ENCODE assay signal across 11 cellular contexts in the genomic region with DNA sequence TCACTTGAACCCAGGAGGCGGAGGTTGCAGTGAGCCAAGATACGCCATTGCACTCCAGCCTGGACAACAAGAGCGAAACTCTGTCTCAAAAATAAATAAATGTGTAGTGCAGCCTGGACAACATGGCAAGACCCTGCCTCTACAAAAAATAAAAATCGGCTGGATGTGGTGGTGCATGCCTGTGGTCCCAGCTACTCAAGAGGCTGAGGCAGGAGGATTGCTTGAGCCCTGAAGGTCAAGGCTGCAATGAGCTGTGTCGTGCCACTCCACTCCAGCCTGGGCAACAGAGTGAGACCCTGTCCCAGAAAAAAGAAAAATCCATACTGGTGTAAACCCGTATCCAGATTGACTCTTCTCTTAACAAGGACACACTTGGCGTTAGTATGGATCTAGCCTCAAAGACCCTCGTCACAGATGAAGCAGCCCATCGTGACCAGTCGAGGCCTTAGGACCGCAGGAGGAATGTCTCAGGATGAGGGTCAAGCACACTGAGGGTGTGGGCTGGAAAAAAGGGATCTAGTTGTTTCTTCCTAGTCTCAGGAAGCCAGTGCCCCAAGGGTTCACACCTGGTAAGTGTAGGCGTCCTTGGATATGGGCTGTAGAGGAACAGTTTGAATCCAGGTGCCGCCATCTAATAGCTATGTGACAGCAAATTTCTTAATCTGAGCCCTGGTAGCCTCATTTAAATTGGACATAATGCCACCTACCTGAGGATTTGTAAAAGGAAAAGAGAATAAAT. TPM values are rescaled to one million over a fixed set of nuclear protein-coding genes. Genes with fewer than 3 reads are reported as not detected.
DNase-seq lines count a peak whose midpoint lies in the region; ATAC-seq, FAIRE-seq and TF ChIP-seq lines count a peak whose summit lies in the region.
"Had no signal": no experiment of that assay in that cellular context is flagged by ENCODE, and none has a peak within 500 bp of the region (broad histone marks: within the 10 kb centered on the region; RNA-seq: fewer than 3 reads in every experiment).

No MANE protein-coding gene starts in this region.

- no peak overlapping the region for H3K4me3 ChIP-seq in hepatocyte
- H3K4me3 ChIP-seq in small intestine (ENCODE audit: low read depth in 1 of 2, low read length in 2 of 2): no peak overlapping the region
- H3K4me3 ChIP-seq: mucosa of descending colon had no signal

- H3K4me1 Mint-ChIP-seq in stimulated activated naive CD8-positive, alpha-beta T cell treated with anti-CD3 and anti-CD28 coated beads, Interleukin-15, Interleukin-2, amounts not matched to agents 100 ng/mL and 50 ng/mL, for 24 hours (ENCODE audit: low read depth): peaks cover 69% of the 10 kb centered on the region

- no peak overlapping the region for H2AFZ ChIP-seq in hepatocyte

- POLR2A ChIA-PET in RWPE1 (lab: Yijun Ruan, JAX; ENCODE audit: low non-redundant PET): no interaction called here

- TF ChIP-seq CTCF in RWPE1 (conservative IDR thresholded peaks at IDR 0.05; ENCODE audit: low read depth) (no peak), hepatocyte (IDR thresholded peaks at IDR 0.05; ENCODE audit: poor library complexity) (no peak)

- H3K36me3 ChIP-seq in hepatocyte (replicated peaks; ENCODE audit: insufficient read depth, low read depth) (peaks cover 8% of the 10 kb centered on the region), small intestine (ENCODE audit: control insufficient read depth in 2 of 2, insufficient read depth in 2 of 2, low read length in 2 of 2) (peaks cover 12 to 21% of the 10 kb centered on the region in 2 donors)

- peak overlapping the region; percentile 84 for H3K27ac Mint-ChIP-seq in stimulated activated naive CD8-positive, alpha-beta T cell treated with anti-CD3 and anti-CD28 coated beads, Interleukin-15, Interleukin-2, amounts not matched to agents 100 ng/mL and 50 ng/mL, for 24 hours

- no peaks in the 10 kb centered on the region for H3K27me3 ChIP-seq in hepatocyte
- no peaks in the 10 kb centered on the region for H3K27me3 ChIP-seq in small intestine (ENCODE audit: control insufficient read depth in 2 of 2, insufficient read depth in 2 of 2, low read length in 2 of 2)

- 97% methylated on average over 13 of the region's 13 CpGs for WGBS in hepatocyte (ENCODE audit: low lambda C conversion rate, missing lambda C conversion rate)
- 90 to 95% (median 94%) methylated on average over 13 of the region's 13 CpGs for WGBS in small intestine, 3 donors

- no peaks in the 10 kb centered on the region for H3K9me3 ChIP-seq in hepatocyte (ENCODE audit: low read depth)
- H3K9me3 ChIP-seq in small intestine (ENCODE audit: control insufficient read depth, low read depth): no peaks in the 10 kb centered on the region
- H3K9me3 ChIP-seq: mucosa of descending colon had no signal

- H3K4me3 Mint-ChIP-seq in stimulated activated naive CD8-positive, alpha-beta T cell treated with anti-CD3 and anti-CD28 coated beads, Interleukin-15, Interleukin-2, amounts not matched to agents 100 ng/mL and 50 ng/mL, for 24 hours: no peak overlapping the region

- no peaks in the 10 kb centered on the region for H3K27me3 Mint-ChIP-seq in stimulated activated naive CD8-positive, alpha-beta T cell treated with anti-CD3 and anti-CD28 coated beads, Interleukin-15, Interleukin-2, amounts not matched to agents 100 ng/mL and 50 ng/mL, for 24 hours

- no peaks in the 10 kb centered on the region for H3K9me2 ChIP-seq in hepatocyte (replicated peaks; ENCODE audit: insufficient read depth)

- CTCF ChIA-PET in RWPE1 (lab: Yijun Ruan, JAX): interaction anchor here (0.6 to 1.1 kb wide), 5 partner anchors 8 to 83 kb away, joined by 3 to 4 read pairs (median 3); no protein-coding TSS in a partner anchor

- no peak for FAIRE-seq in small intestine (lab: Jason Lieb, UNC)

- H3K27ac ChIP-seq in RWPE1 (peak overlapping the region; percentile 42), hepatocyte (peak overlapping the region; percentile 63), small intestine (ENCODE audit: low read depth in 1 of 2, low read length in 1 of 2) (no peak overlapping the region)
- H3K27ac ChIP-seq: C4-2B had no signal

- peaks cover 40% of the 10 kb centered on the region for H3K36me3 Mint-ChIP-seq in stimulated activated naive CD8-positive, alpha-beta T cell treated with anti-CD3 and anti-CD28 coated beads, Interleukin-15, Interleukin-2, amounts not matched to agents 100 ng/mL and 50 ng/mL, for 24 hours (ENCODE audit: low read depth)

- no peak overlapping the region for H3K4me2 ChIP-seq in hepatocyte

- H3K4me1 ChIP-seq in hepatocyte (ENCODE audit: insufficient read depth) (peaks cover 24% of the 10 kb centered on the region), small intestine (ENCODE audit: control insufficient read depth in 2 of 2, insufficient read depth in 1 of 2, low read depth in 1 of 2, low read length in 1 of 2) (no peaks in the 10 kb centered on the region)

- H4K20me1 ChIP-seq in hepatocyte (ENCODE audit: insufficient read depth, poor library complexity, severe bottlenecking): no peaks in the 10 kb centered on the region

- H3K79me2 ChIP-seq in hepatocyte: no peaks in the 10 kb centered on the region

- ATAC-seq in stimulated activated naive CD8-positive, alpha-beta T cell treated with anti-CD3 and anti-CD28 coated beads, Interleukin-15, Interleukin-2, amounts not matched to agents 100 U/mL and 50 U/mL, for 24 hours: no peak
- no peak for ATAC-seq in HG02623 (IDR thresholded peaks at IDR 0.05; ENCODE audit: unreplicated experiment)

- DNase-seq in stimulated activated naive CD8-positive, alpha-beta T cell treated with anti-CD3 and anti-CD28 coated beads, Interleukin-15, Interleukin-2, amounts not matched to agents 100 U/mL and 50 U/mL, for 24 hours: no peak
- DNase-seq in RWPE1 (ENCODE audit: low spot score) (no peak), hepatocyte (ENCODE audit: low spot score) (no peak), NCI-H748 (lab: John Stamatoyannopoulos, UW; ENCODE audit: unreplicated experiment) (no peak), small intestine (no peak), NCI-H524 treated with DMSO at 0.1 percent for 48 hours (lab: John Stamatoyannopoulos, UW) (no peak)
- DNase-seq: mucosa of descending colon, NCI-H187 had no signal

- H3K9me3 Mint-ChIP-seq in stimulated activated naive CD8-positive, alpha-beta T cell treated with anti-CD3 and anti-CD28 coated beads, Interleukin-15, Interleukin-2, amounts not matched to agents 100 ng/mL and 50 ng/mL, for 24 hours: no peaks in the 10 kb centered on the region

RNA-seq across cellular contexts. Expression of gene GPBAR1, which starts 4.0 kb away (rescaled TPM):
- total RNA-seq in hepatocyte: 6.1 and 10.9 TPM in 2 replicates
- polyA plus RNA-seq in hepatocyte: 23.4 and 25.6 TPM in 2 replicates
- polyA plus RNA-seq in small intestine: 1 to 10 TPM; 1.3 to 3.9 (median 1.4) TPM

RNA-seq across cellular contexts. Expression of gene AAMP, which starts 13.2 kb away (rescaled TPM):
- total RNA-seq in hepatocyte: 104 and 140 TPM in 2 replicates
- polyA plus RNA-seq in hepatocyte: 166 and 179 TPM in 2 replicates
- polyA plus RNA-seq in small intestine: 100 to 1,000 TPM; 101 to 134 (median 118) TPM

RNA-seq across cellular contexts. Expression of gene PNKD, which starts 13.5 kb away (rescaled TPM):
- 48.7 and 56.3 TPM in 2 replicates for total RNA-seq in hepatocyte
- polyA plus RNA-seq in hepatocyte (140 and 145 TPM in 2 replicates), small intestine (100 to 1,000 TPM in 1 of 3 donors, 10 to 100 TPM in 2; 88.4 to 137 (median 91.6) TPM)

RNA-seq across cellular contexts. Expression of gene TMBIM1, which starts 35.5 kb away (rescaled TPM):
- 167 and 224 TPM in 2 replicates for total RNA-seq in hepatocyte
- 265 and 302 TPM in 2 replicates for polyA plus RNA-seq in hepatocyte
- 100 to 1,000 TPM; 112 to 179 (median 131) TPM for polyA plus RNA-seq in small intestine

RNA-seq across cellular contexts. Expression of gene ARPC2, which starts 39.8 kb away (rescaled TPM):
- 310 and 312 TPM in 2 replicates for total RNA-seq in hepatocyte
- 436 and 482 TPM in 2 replicates for polyA plus RNA-seq in hepatocyte
- 100 to 1,000 TPM; 251 to 300 (median 288) TPM for polyA plus RNA-seq in small intestine

Comparison
In these comparisons a context has a peak if more than half of its experiments do, and no peak if none do; other contexts are left out.
1. H3K27ac ChIP-seq: peak in RWPE1 (single experiment) and hepatocyte (single experiment); none in small intestine (0 of 2).